In genomic region chr4:66852843-66853242, GRCh38 we compare ENCODE assay signal across 22 cellular contexts.
"Had no signal": no experiment of that assay in that cellular context is flagged by ENCODE, and none has a peak within 500 bp of the region (broad histone marks: within the 10 kb centered on the region; RNA-seq: fewer than 3 reads in every experiment).

No MANE protein-coding gene starts in this region.

- H3K9me3 ChIP-seq: body of pancreas, lower lobe of right lung, thoracic aorta, vagina had no signal

- H3K4me2 ChIP-seq: hepatocyte had no signal

- DNase-seq: activated CD4-positive, alpha-beta memory T cell treated with anti-CD3 and anti-CD28 coated beads for 36 hours; activated CD4-positive, alpha-beta T cell treated with anti-CD3 and anti-CD28 coated beads for 48 hours; activated effector memory CD4-positive, alpha-beta T cell treated with Interleukin-2 at 50 U/mL for 16 hours; activated naive CD4-positive, alpha-beta T cell treated with anti-CD3 and anti-CD28 coated beads, Interleukin-2, amount 10 ng/mL, durations not matched to agents 7 days and 5 days; activated T-cell treated with anti-CD3 and anti-CD28 coated beads, Interleukin-2, amount 50 U/mL, for 72 hours; body of pancreas; effector memory CD8-positive, alpha-beta T cell; glutamatergic neuron; immature natural killer cell; lower lobe of right lung; naive thymus-derived CD4-positive, alpha-beta T cell; small intestine; stimulated activated CD4-positive, alpha-beta T cell treated with anti-CD3 and anti-CD28 coated beads, Interleukin-2, amount 100 ng/mL, for 24 hours; stimulated activated naive B cell treated with anti-CD40 and anti-IgM and Interleukin-4, amounts not matched to agents 10 μg/mL and 1 μg/mL and 100 μg/mL, for 72 hours; T-helper 9 cell had no signal

- H2AFZ ChIP-seq: hepatocyte had no signal

- ATAC-seq: activated T-cell treated with anti-CD3 and anti-CD28 coated beads, Interleukin-2, amount 50 U/mL, for 72 hours; body of pancreas; effector memory CD8-positive, alpha-beta T cell; esophagus mucosa; left lobe of liver; lower lobe of right lung; naive thymus-derived CD4-positive, alpha-beta T cell; sciatic nerve; stimulated activated naive B cell treated with anti-CD40 and anti-IgM and Interleukin-4, amounts not matched to agents 10 μg/mL and 1 μg/mL and 100 μg/mL, for 72 hours had no signal

- H3K4me1 ChIP-seq: body of pancreas, lower lobe of right lung, vagina had no signal

- H3K4me3 ChIP-seq: body of pancreas, cardiac muscle cell, hepatocyte, lower lobe of right lung, thoracic aorta, vagina had no signal

- H3K27me3 ChIP-seq: body of pancreas, cardiac muscle cell, hepatocyte, vagina had no signal

- H3K79me2 ChIP-seq: hepatocyte had no signal

- H3K27ac ChIP-seq: body of pancreas, cardiac muscle cell, hepatocyte, lower lobe of right lung, thoracic aorta, vagina had no signal

- H3K36me3 ChIP-seq: cardiac muscle cell, lower lobe of right lung, thoracic aorta, vagina had no signal
